13 cellular contexts compared by ENCODE assay signal in the genomic region with DNA sequence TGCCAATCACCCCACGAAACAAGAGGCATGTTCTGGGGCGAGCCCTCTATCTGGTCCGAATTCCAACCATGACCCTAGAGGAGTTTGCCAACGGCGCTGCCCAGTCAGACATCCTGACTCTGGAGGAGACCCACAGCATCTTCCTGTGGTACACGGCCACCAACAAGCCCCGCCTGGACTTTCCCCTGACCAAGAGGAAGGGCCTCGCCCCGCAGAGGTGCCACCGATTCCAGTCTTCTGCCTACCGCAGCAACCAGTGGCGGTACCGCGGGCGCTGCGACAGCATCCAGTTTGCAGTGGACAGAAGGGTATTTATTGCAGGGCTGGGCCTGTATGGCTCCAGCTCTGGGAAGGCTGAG. TPM values are rescaled to one million over a fixed set of nuclear protein-coding genes. Genes with fewer than 3 reads are reported as not detected.
A peak's percentile ranks its signal among the peaks of the same experiment; 100 is the strongest.
DNase-seq lines count a peak whose midpoint lies in the region; ATAC-seq and TF ChIP-seq lines count a peak whose summit lies in the region.
"Had no signal": no experiment of that assay in that cellular context is flagged by ENCODE, and none has a peak within 500 bp of the region (broad histone marks: within the 10 kb centered on the region; RNA-seq: fewer than 3 reads in every experiment).

No MANE protein-coding gene starts in this region.

- TF ChIP-seq CTCF in activated B cell treated with CpG ODN at 0.5 μM for 24 hours (IDR thresholded peaks at IDR 0.05) (no peak), glutamatergic neuron (IDR thresholded peaks at IDR 0.05; ENCODE audit: partially characterized antibody, unreplicated experiment) (no peak)

- H3K36me3 Mint-ChIP-seq in activated T-cell treated with anti-CD3 and anti-CD28 coated beads, Interleukin-2, amount 50 U/mL, for 24 hours (ENCODE audit: low read depth) = peaks cover 66% of the 10 kb centered on the region
- H3K36me3 Mint-ChIP-seq in activated B cell treated with CpG ODN at 0.5 μM for 24 hours (ENCODE audit: low read depth) (peaks cover 19% of the 10 kb centered on the region), glutamatergic neuron (ENCODE audit: unreplicated experiment) (no peaks in the 10 kb centered on the region)
- peaks cover 38% of the 10 kb centered on the region for H3K36me3 Mint-ChIP-seq in stimulated activated effector memory CD8-positive, alpha-beta T cell treated with anti-CD3 and anti-CD28 coated beads, Interleukin-12 subunit alpha, Interleukin-12 subunit beta, amount 100 ng/mL, for 72 hours

- no peaks in the 10 kb centered on the region for H3K9me3 Mint-ChIP-seq in activated T-cell treated with anti-CD3 and anti-CD28 coated beads, Interleukin-2, amount 50 U/mL, for 24 hours
- no peaks in the 10 kb centered on the region for H3K9me3 Mint-ChIP-seq in activated B cell treated with CpG ODN at 0.5 μM for 24 hours
- peaks cover 6% of the 10 kb centered on the region for H3K9me3 Mint-ChIP-seq in glutamatergic neuron (ENCODE audit: unreplicated experiment)
- H3K9me3 Mint-ChIP-seq in stimulated activated effector memory CD8-positive, alpha-beta T cell treated with anti-CD3 and anti-CD28 coated beads, Interleukin-12 subunit alpha, Interleukin-12 subunit beta, amount 100 ng/mL, for 72 hours = no peaks in the 10 kb centered on the region

- H3K4me3 Mint-ChIP-seq in activated T-cell treated with anti-CD3 and anti-CD28 coated beads, Interleukin-2, amount 50 U/mL, for 24 hours = peak overlapping the region; percentile 79
- H3K4me3 Mint-ChIP-seq in activated B cell treated with CpG ODN at 0.5 μM for 24 hours (peak overlapping the region; percentile 50), glutamatergic neuron (ENCODE audit: unreplicated experiment) (peak overlapping the region; percentile 83)
- peak overlapping the region; percentile 73 for H3K4me3 Mint-ChIP-seq in stimulated activated effector memory CD8-positive, alpha-beta T cell treated with anti-CD3 and anti-CD28 coated beads, Interleukin-12 subunit alpha, Interleukin-12 subunit beta, amount 100 ng/mL, for 72 hours

- POLR2A ChIA-PET in activated B cell treated with CpG ODN at 0.5 μM for 24 hours (lab: Charles Lee) = no interaction called here

- no peak for ATAC-seq in activated B cell treated with CpG ODN at 0.5 μM for 24 hours (ENCODE audit: low read depth)
- ATAC-seq in stimulated activated effector memory CD8-positive, alpha-beta T cell treated with anti-CD3 and anti-CD28 coated beads, Interleukin-12 subunit alpha, Interleukin-12 subunit beta, amount 100 ng/mL, for 72 hours = no peak
- ATAC-seq in GM19023 (IDR thresholded peaks at IDR 0.05; ENCODE audit: unreplicated experiment) = no peak
- ATAC-seq: K562 had no signal

- H3K27me3 Mint-ChIP-seq in activated T-cell treated with anti-CD3 and anti-CD28 coated beads, Interleukin-2, amount 50 U/mL, for 24 hours = no peaks in the 10 kb centered on the region
- H3K27me3 Mint-ChIP-seq in activated B cell treated with CpG ODN at 0.5 μM for 24 hours = no peaks in the 10 kb centered on the region
- peaks cover 12% of the 10 kb centered on the region for H3K27me3 Mint-ChIP-seq in glutamatergic neuron (ENCODE audit: unreplicated experiment)

- intact Hi-C loops in activated B cell treated with CpG ODN at 0.5 μM for 24 hours (cut with micrococcal nuclease) = no loop called here

- H3K27ac Mint-ChIP-seq in activated T-cell treated with anti-CD3 and anti-CD28 coated beads, Interleukin-2, amount 50 U/mL, for 24 hours = peak overlapping the region; percentile 71
- H3K27ac Mint-ChIP-seq in activated B cell treated with CpG ODN at 0.5 μM for 24 hours = peak overlapping the region; percentile 24
- peak overlapping the region; percentile 6 for H3K27ac Mint-ChIP-seq in glutamatergic neuron (ENCODE audit: unreplicated experiment)
- H3K27ac Mint-ChIP-seq in stimulated activated effector memory CD8-positive, alpha-beta T cell treated with anti-CD3 and anti-CD28 coated beads, Interleukin-12 subunit alpha, Interleukin-12 subunit beta, amount 100 ng/mL, for 72 hours = peak overlapping the region; percentile 34

- H3K4me1 Mint-ChIP-seq in activated T-cell treated with anti-CD3 and anti-CD28 coated beads, Interleukin-2, amount 50 U/mL, for 24 hours (ENCODE audit: low read depth) = peaks cover 34% of the 10 kb centered on the region
- H3K4me1 Mint-ChIP-seq in activated B cell treated with CpG ODN at 0.5 μM for 24 hours (peaks cover 40% of the 10 kb centered on the region), glutamatergic neuron (ENCODE audit: low read depth, unreplicated experiment) (peaks cover 8% of the 10 kb centered on the region)
- H3K4me1 Mint-ChIP-seq in stimulated activated effector memory CD8-positive, alpha-beta T cell treated with anti-CD3 and anti-CD28 coated beads, Interleukin-12 subunit alpha, Interleukin-12 subunit beta, amount 100 ng/mL, for 72 hours = peaks cover 34% of the 10 kb centered on the region

- in situ Hi-C loops in G401 (cut with HindIII; ENCODE audit: low sequenced_read_pairs) = no loop called here

- CTCF ChIA-PET in activated B cell treated with CpG ODN at 0.5 μM for 24 hours (lab: Charles Lee) = no interaction called here

- DNase-seq in activated T-cell treated with anti-CD3 and anti-CD28 coated beads, Interleukin-2, amount 50 U/mL, for 24 hours = no peak
- DNase-seq in activated T-cell treated with anti-CD3 and anti-CD28 coated beads, Interleukin-2, amount 50 U/mL, for 1 hour = no peak
- no peak for DNase-seq in activated B cell treated with CpG ODN at 0.5 μM for 24 hours
- DNase-seq in glutamatergic neuron = no peak
- DNase-seq in stimulated activated effector memory CD8-positive, alpha-beta T cell treated with anti-CD3 and anti-CD28 coated beads, Interleukin-12 subunit alpha, Interleukin-12 subunit beta, amount 100 ng/mL, for 72 hours (ENCODE audit: low spot score in 2 of 2) = no peak
- no peak for DNase-seq in G401 (ENCODE audit: low spot score)
- DNase-seq in kidney tubule cell (ENCODE audit: low spot score) = no peak
- DNase-seq: dermis blood vessel endothelial cell, foreskin melanocyte, NCI-H2029, SIG-M5 had no signal

RNA-seq across cellular contexts. Expression of a gene that starts 1.7 kb away (rescaled TPM):
- 17.5 and 21.0 TPM in 2 replicates for total RNA-seq in activated B cell treated with CpG ODN at 0.5 μM for 24 hours
- total RNA-seq in glutamatergic neuron (ENCODE audit: unreplicated experiment) = 36.3 TPM
- 40.4 and 42.6 TPM in 2 replicates for total RNA-seq in G401 (2014; rRNA removed; shearing (Covaris generic))
- total RNA-seq: K562 had no signal

RNA-seq across cellular contexts. Expression of a gene that starts 50.8 kb away (rescaled TPM):
- total RNA-seq in activated B cell treated with CpG ODN at 0.5 μM for 24 hours (28.7 and 32.8 TPM in 2 replicates), glutamatergic neuron (ENCODE audit: unreplicated experiment) (54.6 TPM)
- total RNA-seq in G401 (2014; rRNA removed; shearing (Covaris generic)) = 30.3 and 46.8 TPM in 2 replicates

Comparison
In these comparisons a context has a peak if more than half of its experiments do, and no peak if none do; other contexts are left out.
1. H3K27ac Mint-ChIP-seq: peak in every context shown above with its lines; median percentile 71 in activated T-cell treated with anti-CD3 and anti-CD28 coated beads, Interleukin-2, amount 50 U/mL, for 24 hours; 34 in stimulated activated effector memory CD8-positive, alpha-beta T cell treated with anti-CD3 and anti-CD28 coated beads, Interleukin-12 subunit alpha, Interleukin-12 subunit beta, amount 100 ng/mL, for 72 hours; 24 in activated B cell treated with CpG ODN at 0.5 μM for 24 hours; 6 in glutamatergic neuron.